Comparison of ENCODE assay signal across 1 cellular context in genomic region chr7:95511716-95512260, GRCh38.
A peak's percentile ranks its signal among the peaks of the same experiment; 100 is the strongest.
TF ChIP-seq lines count a peak whose summit lies in the region.

No MANE protein-coding gene starts in this region.

TF ChIP-seq in HepG2, 621 proteins besides CTCF, POLR2A, EP300 and RAD21 (continued from another document):
- TF ChIP-seq RNF2 (conservative IDR thresholded peaks at IDR 0.05; ENCODE audit: low read depth) (no peak), NFE2L1 (CRISPR knock-in tag; IDR thresholded peaks at IDR 0.05; ENCODE audit: borderline replicate concordance) (no peak), ATF7-NPFF (CRISPR knock-in tag; IDR thresholded peaks at IDR 0.05; ENCODE audit: low read depth) (no peak), ARID3A (IDR thresholded peaks at IDR 0.05; ENCODE audit: low read depth, low read length) (no peak), NCOA1 (CRISPR knock-in tag; IDR thresholded peaks at IDR 0.05) (no peak), CBX2 (IDR thresholded peaks at IDR 0.05; ENCODE audit: low read depth, low read length) (no peak), CBX2 (CRISPR knock-in tag; IDR thresholded peaks at IDR 0.05; ENCODE audit: low read depth) (no peak), ZNF354B (CRISPR knock-in tag; IDR thresholded peaks at IDR 0.05) (no peak), SKIL (CRISPR knock-in tag; IDR thresholded peaks at IDR 0.05; ENCODE audit: borderline replicate concordance) (no peak), CCAR2 (optimal IDR thresholded peaks at IDR 0.05; ENCODE audit: low read depth, low read length) (no peak), DBP (CRISPR knock-in tag; IDR thresholded peaks at IDR 0.05; ENCODE audit: not compliant biosample characterization) (no peak), ZNF703 (CRISPR knock-in tag; IDR thresholded peaks at IDR 0.05; ENCODE audit: borderline replicate concordance) (no peak), SIN3A (IDR thresholded peaks at IDR 0.05; ENCODE audit: borderline replicate concordance, low read depth, low read length) (no peak), GABPA (IDR thresholded peaks at IDR 0.05; ENCODE audit: low read depth, low read length) (no peak), GABPA (CRISPR knock-in tag; IDR thresholded peaks at IDR 0.05; ENCODE audit: low read depth) (no peak), ZNF10 (CRISPR knock-in tag; IDR thresholded peaks at IDR 0.05; ENCODE audit: borderline replicate concordance, low read depth) (no peak), ZNF598 (CRISPR knock-in tag; IDR thresholded peaks at IDR 0.05; ENCODE audit: borderline replicate concordance) (no peak), NR2F2 (IDR thresholded peaks at IDR 0.05; ENCODE audit: borderline replicate concordance, low read depth) (no peak), TMF1 (CRISPR knock-in tag; IDR thresholded peaks at IDR 0.05; ENCODE audit: low read depth) (no peak), ZNF558 (CRISPR knock-in tag; IDR thresholded peaks at IDR 0.05; ENCODE audit: borderline replicate concordance) (no peak), SMAD3 (CRISPR knock-in tag; IDR thresholded peaks at IDR 0.05) (0 out of 2 replicates have a peak, but pooled peaks have one; percentile 18)
- TF ChIP-seq, protein P1, sequence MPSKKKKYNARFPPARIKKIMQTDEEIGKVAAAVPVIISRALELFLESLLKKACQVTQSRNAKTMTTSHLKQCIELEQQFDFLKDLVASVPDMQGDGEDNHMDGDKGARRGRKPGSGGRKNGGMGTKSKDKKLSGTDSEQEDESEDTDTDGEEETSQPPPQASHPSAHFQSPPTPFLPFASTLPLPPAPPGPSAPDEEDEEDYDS (CRISPR knock-in tag; IDR thresholded peaks at IDR 0.05): no peak
- TF ChIP-seq, protein P2, sequence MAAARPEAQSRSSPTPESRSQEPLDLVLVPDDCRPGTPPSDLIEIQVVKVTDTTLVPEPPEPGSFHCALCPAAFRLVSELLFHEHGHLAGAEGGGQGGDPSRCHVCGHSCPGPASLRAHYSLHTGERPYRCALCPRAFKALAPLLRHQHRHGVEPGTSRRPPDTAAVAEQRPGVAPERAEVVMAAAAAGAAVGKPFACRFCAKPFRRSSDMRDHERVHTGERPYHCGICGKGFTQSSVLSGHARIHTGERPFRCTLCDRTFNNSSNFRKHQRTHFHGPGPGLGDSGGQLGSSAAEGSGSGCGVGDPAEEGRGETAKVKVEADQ (CRISPR knock-in tag; IDR thresholded peaks at IDR 0.05; ENCODE audit: borderline replicate concordance): no peak
